24 cellular contexts compared by ENCODE assay signal in genomic region chr1:97093742-97094141, GRCh38.
DNase-seq lines count a peak whose midpoint lies in the region; ATAC-seq, FAIRE-seq and TF ChIP-seq lines count a peak whose summit lies in the region.
"Had no signal": no experiment of that assay in that cellular context is flagged by ENCODE, and none has a peak within 500 bp of the region (broad histone marks: within the 10 kb centered on the region; RNA-seq: fewer than 3 reads in every experiment).

No MANE protein-coding gene starts in this region.

- H2AFZ ChIP-seq in PC-9 (0 out of 2 replicates have a peak overlapping the region, but pooled peaks have one; percentile 0), endothelial cell of umbilical vein (ENCODE audit: low read depth, low read length) (peak overlapping the region; percentile 46), neural progenitor cell (replicated peaks) (no peak overlapping the region)

- H3K4me2 ChIP-seq in PC-9, result no peak overlapping the region
- H3K4me2 ChIP-seq in endothelial cell of umbilical vein (ENCODE audit: insufficient read depth, low read length), result peak overlapping the region; percentile 86
- H3K4me2 ChIP-seq in neural progenitor cell, result peak overlapping the region; percentile 0

- H3K9me2 ChIP-seq in PC-9 (ENCODE audit: insufficient read depth), result no peaks in the 10 kb centered on the region

- TF ChIP-seq CTCF in PC-9 (conservative IDR thresholded peaks at IDR 0.05), result no peak
- no peak for TF ChIP-seq CTCF in endothelial cell of umbilical vein (IDR thresholded peaks at IDR 0.05; ENCODE audit: extremely low read depth in 1 of 2, insufficient read depth in 1 of 2, low read depth in 1 of 2, low read length in 2 of 2)
- TF ChIP-seq CTCF in neural progenitor cell (IDR thresholded peaks at IDR 0.05), result no peak

- DNase-seq in EH (ENCODE audit: low read depth), result peak; percentile 83
- no peak for DNase-seq in PC-9
- DNase-seq in endothelial cell of umbilical vein (ENCODE audit: low read depth, low spot score), result peak; percentile 75
- no peak for DNase-seq in neural progenitor cell (ENCODE audit: low spot score)
- DNase-seq in activated naive CD4-positive, alpha-beta T cell treated with anti-CD3 and anti-CD28 coated beads, Interleukin-2, amount 50 U/mL, for 72 hours (ENCODE audit: low spot score in 2 of 2), result no peak
- DNase-seq in NCI-H2171 treated with DMSO at 0.1 percent for 48 hours (lab: John Stamatoyannopoulos, UW), result no peak
- no peak for DNase-seq in NCI-H2196 treated with DMSO at 0.1 percent for 48 hours (lab: John Stamatoyannopoulos, UW; ENCODE audit: unreplicated experiment)
- DNase-seq: activated naive CD4-positive, alpha-beta T cell treated with anti-CD3 and anti-CD28 coated beads for 36 hours; BE2C; Calu3; esophagus squamous epithelium; left lung; MV-4-11; NCI-H2029; NCI-H526; ovary; SJCRH30; stimulated activated CD4-positive, alpha-beta T cell treated with anti-CD3 and anti-CD28 coated beads, Interleukin-4, amount 100 ng/mL, for 4 hours; stimulated activated CD8-positive, alpha-beta memory T cell treated with anti-CD3 and anti-CD28 coated beads, Interleukin-4, amount 100 ng/mL, for 48 hours had no signal

- TF ChIP-seq POLR2A in endothelial cell of umbilical vein (IDR thresholded peaks at IDR 0.05; ENCODE audit: low read depth, low read length), result no peak
- no peak for TF ChIP-seq POLR2A in GM18505 (IDR thresholded peaks at IDR 0.05; ENCODE audit: borderline replicate concordance, extremely low read depth, insufficient read depth, insufficient read length)

- BruUV-seq in PC-9 (replicated peaks; lab: Mats Ljungman, UMichigan), result no TSS peak
- BruUV-seq in endothelial cell of umbilical vein (replicated peaks; lab: Mats Ljungman, UMichigan), result no TSS peak

- peaks cover 4% of the 10 kb centered on the region for H3K36me3 Mint-ChIP-seq in neural progenitor cell
- peaks cover 0 to 19% of the 10 kb centered on the region in 2 donors for H3K36me3 Mint-ChIP-seq in activated naive CD4-positive, alpha-beta T cell treated with anti-CD3 and anti-CD28 coated beads, Interleukin-2, amount 50 U/mL, for 72 hours
- H3K36me3 Mint-ChIP-seq: brain, IgD-negative memory B cell had no signal

- H3K27ac ChIP-seq in PC-9 (no peak overlapping the region), endothelial cell of umbilical vein (ENCODE audit: insufficient read depth, low read depth, low read length) (peak overlapping the region; percentile 70), neural progenitor cell (peak overlapping the region; percentile 26)
- H3K27ac ChIP-seq: esophagus squamous epithelium, left lung, ovary, SJCRH30, suprapubic skin had no signal

- intact Hi-C loops in PC-9 (cut with micrococcal nuclease; ENCODE audit: unreplicated experiment) (no loop called here), endothelial cell of umbilical vein (cut with micrococcal nuclease) (loop anchor here (10.0 kb wide), 1 partner anchor 1401 kb away; no protein-coding TSS in a partner anchor)

- H3K9ac ChIP-seq in endothelial cell of umbilical vein (replicated peaks; ENCODE audit: extremely low read depth, insufficient read depth, low read length) (peak overlapping the region; percentile 46), neural progenitor cell (no peak overlapping the region)

- H3K9me3 ChIP-seq in PC-9 (ENCODE audit: insufficient read depth, low read depth) (peaks cover 5% of the 10 kb centered on the region; the same call in 1 of the 2 replicates), endothelial cell of umbilical vein (replicated peaks; ENCODE audit: control insufficient read depth, insufficient read depth, low read length) (no peaks in the 10 kb centered on the region), neural progenitor cell (ENCODE audit: low read depth) (no peaks in the 10 kb centered on the region)
- H3K9me3 ChIP-seq: BE2C, esophagus squamous epithelium, left lung, ovary, SJCRH30, suprapubic skin had no signal

- no peak for ATAC-seq in activated naive CD4-positive, alpha-beta T cell treated with anti-CD3 and anti-CD28 coated beads, Interleukin-2, amount 50 U/mL, for 72 hours
- ATAC-seq in GM18505 (IDR thresholded peaks at IDR 0.05; ENCODE audit: unreplicated experiment), result no peak
- ATAC-seq: left lung had no signal

- H3K27me3 ChIP-seq in PC-9 (ENCODE audit: insufficient read depth, low read depth), result no peaks in the 10 kb centered on the region
- no peaks in the 10 kb centered on the region for H3K27me3 ChIP-seq in endothelial cell of umbilical vein (ENCODE audit: control insufficient read depth in 2 of 2, insufficient read depth in 2 of 2, low read length in 2 of 2)
- no peaks in the 10 kb centered on the region for H3K27me3 ChIP-seq in neural progenitor cell
- H3K27me3 ChIP-seq: BE2C, esophagus squamous epithelium, left lung, ovary, SJCRH30, suprapubic skin had no signal

- no peaks in the 10 kb centered on the region for H4K20me1 ChIP-seq in PC-9 (ENCODE audit: insufficient read depth)
- no peaks in the 10 kb centered on the region for H4K20me1 ChIP-seq in endothelial cell of umbilical vein (replicated peaks; ENCODE audit: control insufficient read depth, extremely low read depth, insufficient read depth, low read length)
- no peaks in the 10 kb centered on the region for H4K20me1 ChIP-seq in neural progenitor cell (ENCODE audit: low read depth)

- no peaks in the 10 kb centered on the region for H3K9me3 Mint-ChIP-seq in neural progenitor cell
- H3K9me3 Mint-ChIP-seq in activated naive CD4-positive, alpha-beta T cell treated with anti-CD3 and anti-CD28 coated beads, Interleukin-2, amount 50 U/mL, for 72 hours, result no peaks in the 10 kb centered on the region
- H3K9me3 Mint-ChIP-seq: activated naive CD4-positive, alpha-beta T cell treated with anti-CD3 and anti-CD28 coated beads for 36 hours; brain had no signal

- H3F3A ChIP-seq in PC-9 (ENCODE audit: insufficient read depth, low read depth), result no peaks in the 10 kb centered on the region
- H3F3A ChIP-seq in neural progenitor cell (ENCODE audit: low read depth), result no peaks in the 10 kb centered on the region

- H3K36me3 ChIP-seq in PC-9 (ENCODE audit: low read depth), result no peaks in the 10 kb centered on the region
- no peaks in the 10 kb centered on the region for H3K36me3 ChIP-seq in endothelial cell of umbilical vein (ENCODE audit: control insufficient read depth in 2 of 2, extremely low read depth in 1 of 2, insufficient read depth in 2 of 2, low read length in 2 of 2)
- no peaks in the 10 kb centered on the region for H3K36me3 ChIP-seq in neural progenitor cell
- H3K36me3 ChIP-seq: BE2C, ovary, SJCRH30, suprapubic skin had no signal

- dilution Hi-C loops in endothelial cell of umbilical vein (cut with MboI; ENCODE audit: extremely low pct_ligation_motif_present, low sequenced_read_pairs), result no loop called here

- H3K4me1 ChIP-seq in PC-9 (replicated peaks; ENCODE audit: insufficient read depth) (no peaks in the 10 kb centered on the region), endothelial cell of umbilical vein (ENCODE audit: control insufficient read depth, extremely low read depth, insufficient read depth, low read length) (peaks cover 33% of the 10 kb centered on the region), neural progenitor cell (peaks cover 16% of the 10 kb centered on the region)
- H3K4me1 ChIP-seq: esophagus squamous epithelium, left lung, SJCRH30 had no signal

- FAIRE-seq in endothelial cell of umbilical vein (lab: Jason Lieb, UNC), result no peak
- FAIRE-seq: G401.6 had no signal

- no peaks in the 10 kb centered on the region for H3K79me2 ChIP-seq in PC-9 (ENCODE audit: low read depth)
- no peaks in the 10 kb centered on the region for H3K79me2 ChIP-seq in endothelial cell of umbilical vein (ENCODE audit: control insufficient read depth, insufficient read depth, low read length)
- no peaks in the 10 kb centered on the region for H3K79me2 ChIP-seq in neural progenitor cell (ENCODE audit: low read depth)

- POLR2A ChIA-PET in PC-9 (lab: Charles Lee; ENCODE audit: unreplicated experiment) (interaction anchor here (0.6 kb wide), 1 partner anchor 12 kb away, joined by 7 read pairs; no protein-coding TSS in a partner anchor), endothelial cell of umbilical vein (lab: Charles Lee) (no interaction called here)

- H3K4me3 ChIP-seq in PC-9 (no peak overlapping the region), endothelial cell of umbilical vein (replicated peaks in 1 of 3; ENCODE audit: insufficient read depth in 1 of 3, low read depth in 1 of 3, low read length in 3 of 3) (no peak overlapping the region), neural progenitor cell (no peak overlapping the region)
- H3K4me3 ChIP-seq: esophagus squamous epithelium, left lung, ovary, SJCRH30, suprapubic skin had no signal

- H3K27ac Mint-ChIP-seq in neural progenitor cell, result no peak overlapping the region
- no peak overlapping the region for H3K27ac Mint-ChIP-seq in activated naive CD4-positive, alpha-beta T cell treated with anti-CD3 and anti-CD28 coated beads, Interleukin-2, amount 50 U/mL, for 72 hours
- H3K27ac Mint-ChIP-seq: activated naive CD4-positive, alpha-beta T cell treated with anti-CD3 and anti-CD28 coated beads for 36 hours; brain; IgD-negative memory B cell had no signal

- peaks cover 2% of the 10 kb centered on the region for H3K9me1 ChIP-seq in endothelial cell of umbilical vein (replicated peaks; ENCODE audit: control insufficient read depth, extremely low read depth, insufficient read depth, low read length)

- H3K4me3 Mint-ChIP-seq in neural progenitor cell, result no peak overlapping the region
- H3K4me3 Mint-ChIP-seq: activated naive CD4-positive, alpha-beta T cell treated with anti-CD3 and anti-CD28 coated beads for 36 hours; brain; IgD-negative memory B cell had no signal

- H3K27me3 Mint-ChIP-seq in neural progenitor cell (ENCODE audit: insufficient read depth, low read depth), result peaks cover 2% of the 10 kb centered on the region
- H3K27me3 Mint-ChIP-seq: IgD-negative memory B cell had no signal

- peaks cover 12% of the 10 kb centered on the region for H3K4me1 Mint-ChIP-seq in neural progenitor cell
- H3K4me1 Mint-ChIP-seq: IgD-negative memory B cell had no signal

- CTCF ChIA-PET in PC-9 (lab: Charles Lee), result no interaction called here
- CTCF ChIA-PET in endothelial cell of umbilical vein (lab: Charles Lee), result interaction anchor here (1.6 to 3.3 kb wide), 3 partner anchors 10 to 44 kb away, joined by 5 to 9 read pairs (median 9); no protein-coding TSS in a partner anchor

TF ChIP-seq in endothelial cell of umbilical vein, 7 proteins besides CTCF, POLR2A, EP300 and RAD21 (continues in another document):
- TF ChIP-seq MAX (IDR thresholded peaks at IDR 0.05; ENCODE audit: insufficient read depth, insufficient read length) (no peak), POLR2AphosphoS5 (IDR thresholded peaks at IDR 0.05; ENCODE audit: insufficient read depth, low read depth, low read length) (no peak), EZH2 (IDR thresholded peaks at IDR 0.05; ENCODE audit: borderline replicate concordance, low read depth, low read length, severe bottlenecking) (no peak), JUN (IDR thresholded peaks at IDR 0.05; ENCODE audit: borderline replicate concordance, insufficient read depth, insufficient read length, low read depth) (no peak), FOS (IDR thresholded peaks at IDR 0.05; ENCODE audit: borderline replicate concordance, insufficient read depth, low read length) (no peak), GATA2 (IDR thresholded peaks at IDR 0.05; ENCODE audit: insufficient read depth, insufficient read length, low read depth, low read length) (no peak)

Comparison
In these comparisons a context has a peak if more than half of its experiments do, and no peak if none do; other contexts are left out.
1. DNase-seq: peak in EH (single experiment) and endothelial cell of umbilical vein (single experiment); none in PC-9 (0 of 2), neural progenitor cell (single experiment), activated naive CD4-positive, alpha-beta T cell treated with anti-CD3 and anti-CD28 coated beads, Interleukin-2, amount 50 U/mL, for 72 hours (0 of 2), NCI-H2171 treated with DMSO at 0.1 percent for 48 hours (single experiment) and NCI-H2196 treated with DMSO at 0.1 percent for 48 hours (single experiment).